18 cellular contexts compared by ENCODE assay signal in the genomic region with DNA sequence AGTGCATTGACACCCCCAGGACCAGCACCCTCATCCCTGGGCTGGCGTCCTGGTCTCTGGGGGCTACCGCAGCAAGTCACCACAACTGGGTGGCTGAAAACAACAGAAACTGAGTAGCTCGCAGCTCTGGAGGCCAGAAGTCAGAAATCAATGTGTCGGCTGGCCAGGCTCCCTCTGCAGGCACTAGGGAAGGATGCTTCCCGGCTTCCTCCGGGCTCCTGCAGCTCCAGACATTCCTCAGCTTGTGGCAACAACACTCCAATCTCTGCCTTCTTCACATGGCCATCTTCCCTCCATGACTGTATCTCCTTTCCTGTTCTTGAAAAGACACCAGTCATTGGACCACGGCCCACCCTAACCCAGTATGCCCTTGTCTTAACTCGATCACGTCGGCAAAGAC.
DNase-seq lines count a peak whose midpoint lies in the region; ATAC-seq and TF ChIP-seq lines count a peak whose summit lies in the region.
"Had no signal": no experiment of that assay in that cellular context is flagged by ENCODE, and none has a peak within 500 bp of the region (broad histone marks: within the 10 kb centered on the region; RNA-seq: fewer than 3 reads in every experiment).

No MANE protein-coding gene starts in this region.

- peaks cover 47% of the 10 kb centered on the region for H3K4me1 Mint-ChIP-seq in GM23338
- peaks cover 21% of the 10 kb centered on the region for H3K4me1 Mint-ChIP-seq in endodermal cell
- peaks cover 4 to 8% (median 7%) of the 10 kb centered on the region in 4 donors for H3K4me1 Mint-ChIP-seq in naive thymus-derived CD8-positive, alpha-beta T cell
- H3K4me1 Mint-ChIP-seq in immature natural killer cell: peaks cover 0 to 1% of the 10 kb centered on the region in 2 donors
- H3K4me1 Mint-ChIP-seq: B cell had no signal

- no peaks in the 10 kb centered on the region for H4K20me1 ChIP-seq in GM23338 (replicated peaks; ENCODE audit: insufficient read depth)

- H3K27ac ChIP-seq in GM23338 (ENCODE audit: low read depth) (no peak overlapping the region), endodermal cell (ENCODE audit: low read depth, low read length) (no peak overlapping the region), neuronal stem cell (replicated peaks; ENCODE audit: low read length) (no peak overlapping the region)
- H3K27ac ChIP-seq: Peyer's patch had no signal

- H3K4me3 Mint-ChIP-seq in GM23338 (no peak overlapping the region), endodermal cell (no peak overlapping the region), immature natural killer cell (no peak overlapping the region)
- H3K4me3 Mint-ChIP-seq in naive thymus-derived CD8-positive, alpha-beta T cell: no peak overlapping the region
- H3K4me3 Mint-ChIP-seq: B cell; CD4-positive, alpha-beta memory T cell had no signal

- no peak overlapping the region for H2BK5ac ChIP-seq in neuronal stem cell (ENCODE audit: low read length)

- no peak overlapping the region for H4K8ac ChIP-seq in neuronal stem cell (ENCODE audit: low read depth, low read length)

- no peaks in the 10 kb centered on the region for H3K79me1 ChIP-seq in neuronal stem cell (ENCODE audit: low read depth, low read length)

- H4K91ac ChIP-seq in neuronal stem cell (ENCODE audit: low read depth, low read length, poor library complexity): no peak overlapping the region

- H3K9me3 ChIP-seq in endodermal cell (ENCODE audit: control insufficient read depth, low read length): peaks cover 6% of the 10 kb centered on the region
- no peaks in the 10 kb centered on the region for H3K9me3 ChIP-seq in neuronal stem cell (replicated peaks in 1 of 2; ENCODE audit: control insufficient read depth in 2 of 2, insufficient read depth in 1 of 2, low read depth in 1 of 2, low read length in 2 of 2)
- H3K9me3 ChIP-seq: Peyer's patch had no signal

- H3K23ac ChIP-seq in neuronal stem cell (ENCODE audit: low read depth, low read length, poor library complexity): no peak overlapping the region

- H3K27me3 Mint-ChIP-seq in GM23338 (ENCODE audit: insufficient read depth, low read depth, poor library complexity) (peaks cover 21% of the 10 kb centered on the region), endodermal cell (ENCODE audit: insufficient read depth) (peaks cover 2% of the 10 kb centered on the region), immature natural killer cell (ENCODE audit: low read depth in 3 of 3) (peaks cover 2 to 18% (median 17%) of the 10 kb centered on the region in 3 donors)
- H3K27me3 Mint-ChIP-seq in naive thymus-derived CD8-positive, alpha-beta T cell: peaks cover 26 to 80% (median 44%) of the 10 kb centered on the region in 5 donors

- no peaks in the 10 kb centered on the region for H3K27me3 ChIP-seq in GM23338 (ENCODE audit: insufficient read depth)
- H3K27me3 ChIP-seq in endodermal cell (ENCODE audit: control insufficient read depth, insufficient read depth, low read length, poor library complexity, severe bottlenecking): no peaks in the 10 kb centered on the region
- H3K27me3 ChIP-seq in neuronal stem cell (ENCODE audit: control insufficient read depth in 3 of 3, insufficient read depth in 3 of 3, low read depth in 1 of 3, low read length in 3 of 3): peaks cover 0 to 57% (median 6%) of the 10 kb centered on the region in 3 experiments
- H3K27me3 ChIP-seq: Peyer's patch had no signal

- H3K27ac Mint-ChIP-seq in GM23338 (peak overlapping the region; percentile 94), endodermal cell (peak overlapping the region; percentile 79), immature natural killer cell (no peak overlapping the region)
- H3K27ac Mint-ChIP-seq in naive thymus-derived CD8-positive, alpha-beta T cell: peak overlapping the region in 1 of 10 donors; percentile 74
- H3K27ac Mint-ChIP-seq: B cell had no signal

- H2BK12ac ChIP-seq in neuronal stem cell (ENCODE audit: low read length): no peak overlapping the region

- H3K18ac ChIP-seq in neuronal stem cell (ENCODE audit: low read length): peak overlapping the region; percentile 29

- no peak overlapping the region for H3K14ac ChIP-seq in neuronal stem cell (ENCODE audit: low read length)

- no peak overlapping the region for H3K4ac ChIP-seq in neuronal stem cell (ENCODE audit: low read length)

- H3K9ac ChIP-seq in endodermal cell (ENCODE audit: extremely low read depth, low read length, poor library complexity, severe bottlenecking) (no peak overlapping the region), neuronal stem cell (ENCODE audit: low read depth, low read length, poor library complexity) (no peak overlapping the region)

- POLR2A ChIA-PET in naive thymus-derived CD8-positive, alpha-beta T cell (lab: Charles Lee): no interaction called here

- no peak overlapping the region for H2AK5ac ChIP-seq in neuronal stem cell (ENCODE audit: low read depth, low read length)

- H3K4me1 ChIP-seq in GM23338 (ENCODE audit: insufficient read depth) (no peaks in the 10 kb centered on the region), endodermal cell (ENCODE audit: control insufficient read depth, insufficient read depth, low read length) (no peaks in the 10 kb centered on the region), neuronal stem cell (ENCODE audit: control insufficient read depth in 2 of 2, insufficient read depth in 1 of 2, low read depth in 1 of 2, low read length in 2 of 2) (peaks cover 8 to 9% of the 10 kb centered on the region in 2 donors)
- H3K4me1 ChIP-seq: Peyer's patch had no signal

- H3K9me3 Mint-ChIP-seq in GM23338: peaks cover 9% of the 10 kb centered on the region
- H3K9me3 Mint-ChIP-seq in endodermal cell: peaks cover 9% of the 10 kb centered on the region
- peaks cover 0 to 18% (median 8%) of the 10 kb centered on the region in 9 donors for H3K9me3 Mint-ChIP-seq in naive thymus-derived CD8-positive, alpha-beta T cell
- H3K9me3 Mint-ChIP-seq in immature natural killer cell: peaks cover 0 to 2% (median 0%) of the 10 kb centered on the region in 6 donors

- 70 to 80% methylated on average over 8 to 10 of the region's 10 CpGs for WGBS in endodermal cell (ENCODE audit: insufficient coverage in 1 of 2, insufficient read length in 1 of 2), 2 experiments
- WGBS in neuronal stem cell (ENCODE audit: extremely low coverage in 2 of 2, insufficient read length in 2 of 2, insufficient replicate concordance in 1 of 2), 2 donors: no CpG with 5 or more reads among the region's 10 CpGs

- peak; percentile 82 for ATAC-seq in GM23338
- no peak for ATAC-seq in GM21390 (IDR thresholded peaks at IDR 0.05; ENCODE audit: unreplicated experiment)
- no peak for ATAC-seq in naive thymus-derived CD8-positive, alpha-beta T cell

- H2BK120ac ChIP-seq in neuronal stem cell (ENCODE audit: low read depth, low read length): no peak overlapping the region

- TF ChIP-seq CTCF in GM23338 (conservative IDR thresholded peaks at IDR 0.05; ENCODE audit: low read depth in 2 of 2) (no peak), endodermal cell (conservative IDR thresholded peaks at IDR 0.05) (peak; percentile 63)

- no peaks in the 10 kb centered on the region for H3K79me2 ChIP-seq in GM23338 (replicated peaks; ENCODE audit: insufficient read depth)

- no peak overlapping the region for H3K4me3 ChIP-seq in GM23338
- H3K4me3 ChIP-seq in endodermal cell (ENCODE audit: low read length): no peak overlapping the region
- no peak overlapping the region for H3K4me3 ChIP-seq in neuronal stem cell (ENCODE audit: low read length in 2 of 2)
- H3K4me3 ChIP-seq: Peyer's patch had no signal

- H2AFZ ChIP-seq in GM23338 (no peak overlapping the region), neuronal stem cell (ENCODE audit: low read length) (no peak overlapping the region)

- no peak overlapping the region for H2BK15ac ChIP-seq in neuronal stem cell (ENCODE audit: low read length)

- H3F3A ChIP-seq in GM23338 (replicated peaks; ENCODE audit: low read depth): no peaks in the 10 kb centered on the region

- H3K36me3 ChIP-seq in GM23338 (ENCODE audit: insufficient read depth): no peaks in the 10 kb centered on the region
- no peaks in the 10 kb centered on the region for H3K36me3 ChIP-seq in endodermal cell (ENCODE audit: control insufficient read depth, insufficient read depth, low read length)
- H3K36me3 ChIP-seq in neuronal stem cell (replicated peaks in 1 of 2; ENCODE audit: control insufficient read depth in 2 of 2, insufficient read depth in 2 of 2, low read length in 2 of 2): no peaks in the 10 kb centered on the region
- H3K36me3 ChIP-seq: Peyer's patch had no signal

- H3K4me2 ChIP-seq in GM23338 (no peak overlapping the region), neuronal stem cell (ENCODE audit: insufficient read depth, low read length, poor library complexity, severe bottlenecking) (no peak overlapping the region)

- no peak for DNase-seq in GM23338 (ENCODE audit: low spot score)
- DNase-seq in NCI-H1105 treated with DMSO at 0.1 percent for 48 hours (lab: John Stamatoyannopoulos, UW): peak; percentile 52
- peak; percentile 85 for DNase-seq in endodermal cell
- no peak for DNase-seq in neuronal stem cell (ENCODE audit: low spot score)
- no peak for DNase-seq in naive thymus-derived CD8-positive, alpha-beta T cell
- no peak for DNase-seq in immature natural killer cell
- DNase-seq: ACHN; CD4-positive, alpha-beta memory T cell; DND-41; HCEC 1CT; IMR-90; NCI-H1436 treated with DMSO at 0.1 percent for 48 hours; NCI-H2081; NCI-H748 treated with DMSO at 0.1 percent for 48 hours; Right ventricle myocardium superior had no signal

- no peaks in the 10 kb centered on the region for H3K9me2 ChIP-seq in GM23338 (ENCODE audit: insufficient read depth)

- H3K36me3 Mint-ChIP-seq in GM23338 (ENCODE audit: low read depth): peaks cover 8% of the 10 kb centered on the region; the same call in 2 of the 3 replicates
- H3K36me3 Mint-ChIP-seq in endodermal cell (ENCODE audit: low read depth): no peaks in the 10 kb centered on the region
- H3K36me3 Mint-ChIP-seq in naive thymus-derived CD8-positive, alpha-beta T cell: peaks cover 0 to 7% (median 0%) of the 10 kb centered on the region in 3 donors
- H3K36me3 Mint-ChIP-seq in immature natural killer cell: no peaks in the 10 kb centered on the region
- H3K36me3 Mint-ChIP-seq: CD4-positive, alpha-beta memory T cell had no signal

Comparison
In these comparisons a context has a peak if more than half of its experiments do, and no peak if none do; other contexts are left out.
1. DNase-seq: peak in NCI-H1105 treated with DMSO at 0.1 percent for 48 hours (single experiment) and endodermal cell (single experiment); none in GM23338 (single experiment), neuronal stem cell (single experiment), naive thymus-derived CD8-positive, alpha-beta T cell (0 of 10) and immature natural killer cell (0 of 3).
2. H3K27ac Mint-ChIP-seq: peak in GM23338 (single experiment) and endodermal cell (single experiment); none in immature natural killer cell (0 of 6).